23 cellular contexts compared by ENCODE assay signal in the genomic region with DNA sequence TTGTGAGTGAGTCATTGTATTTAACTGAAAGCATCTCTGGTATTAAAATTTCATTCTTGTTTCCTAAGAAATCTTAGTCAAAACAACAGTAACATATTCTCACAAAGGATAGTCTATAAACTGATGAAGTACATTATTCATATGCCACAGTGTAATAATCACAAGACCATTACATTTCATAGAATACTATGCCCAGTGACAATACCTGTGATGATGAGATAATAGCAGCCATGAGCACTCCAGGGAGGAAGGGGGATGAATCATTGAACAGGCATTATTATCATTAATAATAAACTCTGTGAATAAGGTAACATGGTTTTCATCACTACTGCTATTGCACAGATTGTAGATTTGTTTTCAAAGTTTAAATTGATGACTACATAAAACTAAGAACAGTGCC.
A peak's percentile ranks its signal among the peaks of the same experiment; 100 is the strongest.
DNase-seq lines count a peak whose midpoint lies in the region; FAIRE-seq and TF ChIP-seq lines count a peak whose summit lies in the region.
"Had no signal": no experiment of that assay in that cellular context is flagged by ENCODE, and none has a peak within 500 bp of the region (broad histone marks: within the 10 kb centered on the region; RNA-seq: fewer than 3 reads in every experiment).

No MANE protein-coding gene starts in this region.

- no peaks in the 10 kb centered on the region for H3F3A ChIP-seq in neural cell (ENCODE audit: insufficient read depth, low read length, poor library complexity, severe bottlenecking)

- TF ChIP-seq EP300 in neural cell (conservative IDR thresholded peaks at IDR 0.05; ENCODE audit: poor library complexity, severe bottlenecking) = no peak

- DNase-seq in EH (ENCODE audit: low read depth) (peak; percentile 69), RCC 7860 (ENCODE audit: low spot score) (peak; percentile 10), epithelial cell of esophagus (ENCODE audit: low read depth) (peak; percentile 82), ureter (ENCODE audit: low spot score) (no peak), NCI-H1930 (lab: John Stamatoyannopoulos, UW) (no peak), GOT3 (lab: John Stamatoyannopoulos, UW) (no peak)
- no peak for DNase-seq in activated CD4-positive, alpha-beta T cell treated with anti-CD3 and anti-CD28 coated beads, Interleukin-2, amount 10 ng/mL, durations not matched to agents 24 days and 14 days
- DNase-seq: activated CD4-positive, alpha-beta T cell treated with anti-CD3 and anti-CD28 coated beads, Interleukin-2, amount 50 U/mL, for 1 hour; activated CD8-positive, alpha-beta memory T cell treated with anti-CD3 and anti-CD28 coated beads, Interleukin-2, amount 50 U/mL, for 4 hours; activated effector memory CD4-positive, alpha-beta T cell treated with anti-CD3 and anti-CD28 coated beads, Interleukin-2, amount 50 U/mL, for 16 hours; CD8-positive, alpha-beta memory T cell; DMS79; esophagus squamous epithelium; heart right ventricle; left ventricle myocardium superior; NCI-H146; nephron progenitor cell; SHP77; stimulated activated CD4-positive, alpha-beta T cell treated with anti-CD3 and anti-CD28 coated beads, Interleukin-1b, Interleukin-23, amount 100 ng/mL, for 48 hours; stimulated activated naive CD8-positive, alpha-beta T cell treated with anti-CD3 and anti-CD28 coated beads, Interleukin-15, Interleukin-2, amounts not matched to agents 100 U/mL and 50 U/mL, for 24 hours had no signal

- no peaks in the 10 kb centered on the region for H3K36me3 ChIP-seq in neural cell (ENCODE audit: insufficient read depth, low read length)
- H3K36me3 ChIP-seq: esophagus squamous epithelium, heart right ventricle, tibial nerve had no signal

- H2AFZ ChIP-seq in neural cell (ENCODE audit: low read depth, low read length) = no peak overlapping the region

- no peaks in the 10 kb centered on the region for H3K79me2 ChIP-seq in neural cell (replicated peaks; ENCODE audit: insufficient read depth, low read length)

- no peak for FAIRE-seq in RCC 7860 (lab: Jason Lieb, UNC)

- no peaks in the 10 kb centered on the region for H3K36me3 Mint-ChIP-seq in activated CD4-positive, alpha-beta T cell treated with anti-CD3 and anti-CD28 coated beads, Interleukin-2, amount 10 ng/mL, durations not matched to agents 24 days and 14 days (ENCODE audit: low read depth)
- H3K36me3 Mint-ChIP-seq: CD8-positive, alpha-beta memory T cell had no signal

- H3K9ac ChIP-seq in neural cell (ENCODE audit: low read length) = no peak overlapping the region

- H3K4me3 ChIP-seq in epithelial cell of esophagus (ENCODE audit: low read length) = no peak overlapping the region
- no peak overlapping the region for H3K4me3 ChIP-seq in neural cell (ENCODE audit: low read length)
- H3K4me3 ChIP-seq: esophagus squamous epithelium, heart right ventricle, tibial nerve had no signal

- no peaks in the 10 kb centered on the region for H3K27me3 ChIP-seq in neural cell (ENCODE audit: insufficient read depth, low read depth, low read length)
- H3K27me3 ChIP-seq: esophagus squamous epithelium, heart right ventricle, tibial nerve had no signal

- H3K9me3 ChIP-seq in neural cell (ENCODE audit: low read length) = no peaks in the 10 kb centered on the region
- H3K9me3 ChIP-seq: esophagus squamous epithelium, tibial nerve had no signal

- no peak overlapping the region for H3K4me2 ChIP-seq in neural cell (ENCODE audit: low read length)

- no peaks in the 10 kb centered on the region for H4K20me1 ChIP-seq in neural cell (ENCODE audit: insufficient read depth)

- H3K9me3 Mint-ChIP-seq in activated CD4-positive, alpha-beta T cell treated with anti-CD3 and anti-CD28 coated beads, Interleukin-2, amount 10 ng/mL, durations not matched to agents 24 days and 14 days = no peaks in the 10 kb centered on the region
- H3K9me3 Mint-ChIP-seq: central memory CD8-positive, alpha-beta T cell had no signal

- no peaks in the 10 kb centered on the region for H3K9me2 ChIP-seq in neural cell (ENCODE audit: insufficient read depth, low read length)

- H3K27me3 Mint-ChIP-seq in activated CD4-positive, alpha-beta T cell treated with anti-CD3 and anti-CD28 coated beads, Interleukin-2, amount 10 ng/mL, durations not matched to agents 24 days and 14 days = peaks cover 8% of the 10 kb centered on the region

- no peak overlapping the region for H3K27ac Mint-ChIP-seq in activated CD4-positive, alpha-beta T cell treated with anti-CD3 and anti-CD28 coated beads, Interleukin-2, amount 10 ng/mL, durations not matched to agents 24 days and 14 days
- H3K27ac Mint-ChIP-seq: CD8-positive, alpha-beta memory T cell; nephron progenitor cell had no signal

- no peak for TF ChIP-seq RAD21 in neural cell (conservative IDR thresholded peaks at IDR 0.05)

- no peaks in the 10 kb centered on the region for H3K4me1 Mint-ChIP-seq in activated CD4-positive, alpha-beta T cell treated with anti-CD3 and anti-CD28 coated beads, Interleukin-2, amount 10 ng/mL, durations not matched to agents 24 days and 14 days
- H3K4me1 Mint-ChIP-seq: CD8-positive, alpha-beta memory T cell; central memory CD8-positive, alpha-beta T cell; nephron progenitor cell had no signal

- no peak overlapping the region for H3K4me3 Mint-ChIP-seq in activated CD4-positive, alpha-beta T cell treated with anti-CD3 and anti-CD28 coated beads, Interleukin-2, amount 10 ng/mL, durations not matched to agents 24 days and 14 days
- H3K4me3 Mint-ChIP-seq: CD8-positive, alpha-beta memory T cell; central memory CD8-positive, alpha-beta T cell; nephron progenitor cell had no signal

- TF ChIP-seq CTCF in epithelial cell of esophagus (IDR thresholded peaks at IDR 0.05; ENCODE audit: insufficient read depth, low read depth, low read length, missing control alignments) (no peak), neural cell (IDR thresholded peaks at IDR 0.05; ENCODE audit: poor library complexity, severe bottlenecking) (no peak)

- peak overlapping the region; percentile 40 for H3K27ac ChIP-seq in neural cell (ENCODE audit: low read length)
- H3K27ac ChIP-seq: esophagus squamous epithelium, heart right ventricle, tibial nerve had no signal

- intact Hi-C loops in activated CD4-positive, alpha-beta T cell treated with anti-CD3 and anti-CD28 coated beads, Interleukin-2, amount 10 ng/mL, durations not matched to agents 24 days and 14 days (cut with micrococcal nuclease) = no loop called here

TF ChIP-seq in neural cell, 6 proteins besides CTCF, POLR2A, EP300 and RAD21:
- TF ChIP-seq, protein P1, sequence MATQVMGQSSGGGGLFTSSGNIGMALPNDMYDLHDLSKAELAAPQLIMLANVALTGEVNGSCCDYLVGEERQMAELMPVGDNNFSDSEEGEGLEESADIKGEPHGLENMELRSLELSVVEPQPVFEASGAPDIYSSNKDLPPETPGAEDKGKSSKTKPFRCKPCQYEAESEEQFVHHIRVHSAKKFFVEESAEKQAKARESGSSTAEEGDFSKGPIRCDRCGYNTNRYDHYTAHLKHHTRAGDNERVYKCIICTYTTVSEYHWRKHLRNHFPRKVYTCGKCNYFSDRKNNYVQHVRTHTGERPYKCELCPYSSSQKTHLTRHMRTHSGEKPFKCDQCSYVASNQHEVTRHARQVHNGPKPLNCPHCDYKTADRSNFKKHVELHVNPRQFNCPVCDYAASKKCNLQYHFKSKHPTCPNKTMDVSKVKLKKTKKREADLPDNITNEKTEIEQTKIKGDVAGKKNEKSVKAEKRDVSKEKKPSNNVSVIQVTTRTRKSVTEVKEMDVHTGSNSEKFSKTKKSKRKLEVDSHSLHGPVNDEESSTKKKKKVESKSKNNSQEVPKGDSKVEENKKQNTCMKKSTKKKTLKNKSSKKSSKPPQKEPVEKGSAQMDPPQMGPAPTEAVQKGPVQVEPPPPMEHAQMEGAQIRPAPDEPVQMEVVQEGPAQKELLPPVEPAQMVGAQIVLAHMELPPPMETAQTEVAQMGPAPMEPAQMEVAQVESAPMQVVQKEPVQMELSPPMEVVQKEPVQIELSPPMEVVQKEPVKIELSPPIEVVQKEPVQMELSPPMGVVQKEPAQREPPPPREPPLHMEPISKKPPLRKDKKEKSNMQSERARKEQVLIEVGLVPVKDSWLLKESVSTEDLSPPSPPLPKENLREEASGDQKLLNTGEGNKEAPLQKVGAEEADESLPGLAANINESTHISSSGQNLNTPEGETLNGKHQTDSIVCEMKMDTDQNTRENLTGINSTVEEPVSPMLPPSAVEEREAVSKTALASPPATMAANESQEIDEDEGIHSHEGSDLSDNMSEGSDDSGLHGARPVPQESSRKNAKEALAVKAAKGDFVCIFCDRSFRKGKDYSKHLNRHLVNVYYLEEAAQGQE (IDR thresholded peaks at IDR 0.05; ENCODE audit: borderline replicate concordance) = no peak
- TF ChIP-seq TAF1 (IDR thresholded peaks at IDR 0.05; ENCODE audit: low read depth) (no peak), EZH2 (IDR thresholded peaks at IDR 0.05; ENCODE audit: borderline replicate concordance, insufficient read depth, low read length, poor library complexity, severe bottlenecking) (no peak), POLR2AphosphoS5 (IDR thresholded peaks at IDR 0.05) (no peak), SMC3 (conservative IDR thresholded peaks at IDR 0.05; ENCODE audit: poor library complexity) (no peak), MXI1 (conservative IDR thresholded peaks at IDR 0.05; ENCODE audit: poor library complexity, severe bottlenecking) (no peak)

Comparison
In these comparisons a context has a peak if more than half of its experiments do, and no peak if none do; other contexts are left out.
1. DNase-seq: peak in EH (single experiment), RCC 7860 (single experiment) and epithelial cell of esophagus (single experiment); none in ureter (single experiment), NCI-H1930 (0 of 2), activated CD4-positive, alpha-beta T cell treated with anti-CD3 and anti-CD28 coated beads, Interleukin-2, amount 10 ng/mL, durations not matched to agents 24 days and 14 days (single experiment) and GOT3 (single experiment).